ENCODE assay signal across 21 cellular contexts in the genomic region with DNA sequence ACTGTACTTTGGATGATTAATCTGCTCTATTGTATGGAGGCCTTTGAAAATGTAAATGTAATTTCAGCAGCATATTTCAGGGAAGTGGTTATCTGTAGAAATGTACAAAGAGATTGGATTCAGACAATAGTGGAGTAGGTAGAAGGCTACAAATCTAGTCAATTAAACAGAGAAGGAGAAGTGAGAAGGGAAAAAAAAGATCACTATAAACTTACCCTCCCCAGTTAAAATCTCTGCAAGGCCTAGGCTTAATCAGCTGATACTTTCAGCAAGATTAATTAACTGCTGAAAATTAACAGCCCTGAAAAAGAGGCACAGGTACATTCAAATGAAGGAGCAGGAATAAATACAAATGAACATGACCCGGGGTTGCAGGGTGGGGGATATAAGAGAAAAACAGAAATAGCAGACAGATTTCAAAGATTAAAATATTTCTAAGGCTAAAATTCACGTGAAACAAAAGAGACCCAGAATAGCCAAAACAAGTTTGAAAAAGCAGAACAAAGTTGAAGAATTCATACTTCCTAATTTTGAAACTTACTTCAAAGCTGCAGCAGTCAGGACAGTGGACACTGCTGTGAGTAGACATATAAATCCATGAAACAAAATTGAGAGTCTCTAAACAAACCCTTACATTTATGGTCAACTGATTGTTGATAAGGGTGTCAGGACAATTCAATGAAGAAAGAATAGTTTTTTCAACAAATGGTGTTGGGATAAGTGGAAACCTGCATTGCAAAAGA.
"Had no signal": no experiment of that assay in that cellular context is flagged by ENCODE, and none has a peak within 500 bp of the region (broad histone marks: within the 10 kb centered on the region; RNA-seq: fewer than 3 reads in every experiment).

No MANE protein-coding gene starts in this region.

- H3K27me3 ChIP-seq: breast epithelium, foreskin keratinocyte, neutrophil, thyroid gland had no signal

- H2AFZ ChIP-seq: parathyroid adenoma had no signal

- H3K27ac ChIP-seq: breast epithelium, foreskin keratinocyte, neutrophil, parathyroid adenoma, thyroid gland, WERI-Rb-1 had no signal

- ATAC-seq: activated CD8-positive, alpha-beta T cell treated with anti-CD3 and anti-CD28 coated beads for 36 hours; activated naive CD8-positive, alpha-beta T cell treated with anti-CD3 and anti-CD28 coated beads, Interleukin-2, amount 50 U/mL, for 24 hours; effector memory CD8-positive, alpha-beta T cell; foreskin keratinocyte; left ventricle myocardium superior; natural killer cell; stimulated activated effector memory CD8-positive, alpha-beta T cell treated with anti-CD3 and anti-CD28 coated beads, Interleukin-12 subunit alpha, Interleukin-12 subunit beta, amount 100 ng/mL, for 72 hours had no signal

- H3K4me3 ChIP-seq: breast epithelium, thyroid gland had no signal

- H3K9me3 ChIP-seq: neutrophil, thyroid gland had no signal

- DNase-seq: activated CD4-positive, alpha-beta T cell treated with anti-CD3 and anti-CD28 coated beads for 4 hours; activated CD8-positive, alpha-beta T cell treated with anti-CD3 and anti-CD28 coated beads for 36 hours; activated naive CD4-positive, alpha-beta T cell treated with Interleukin-2 at 50 U/mL for 16 hours; activated naive CD8-positive, alpha-beta T cell treated with anti-CD3 and anti-CD28 coated beads, Interleukin-2, amount 50 U/mL, for 24 hours; aorta; cerebellar nuclear complex; dermis blood vessel endothelial cell; effector memory CD8-positive, alpha-beta T cell; foreskin keratinocyte; left ventricle myocardium superior; mesenchymal stem cell; natural killer cell; retina; T1000; thyroid gland; WERI-Rb-1 had no signal

- H3K9ac ChIP-seq: parathyroid adenoma had no signal

- H3K4me1 ChIP-seq: breast epithelium, parathyroid adenoma, thyroid gland had no signal

- H3K36me3 ChIP-seq: breast epithelium, neutrophil, thyroid gland, WERI-Rb-1 had no signal

- H3K27me3 Mint-ChIP-seq: activated CD8-positive, alpha-beta T cell treated with anti-CD3 and anti-CD28 coated beads for 36 hours; activated naive CD8-positive, alpha-beta T cell treated with anti-CD3 and anti-CD28 coated beads, Interleukin-2, amount 50 U/mL, for 24 hours had no signal

- H3K4me3 Mint-ChIP-seq: activated CD8-positive, alpha-beta T cell treated with anti-CD3 and anti-CD28 coated beads for 36 hours; activated naive CD8-positive, alpha-beta T cell treated with anti-CD3 and anti-CD28 coated beads, Interleukin-2, amount 50 U/mL, for 24 hours; activated T-helper 1 cell treated with anti-CD3 and anti-CD28 coated beads, Interleukin-12 subunit alpha, Interleukin-12 subunit beta, Interleukin-2, Interleukin-4 antibody, amounts not matched to agents 30 ng/mL and 10 ng/mL and 1 ng/mL, durations not matched to agents 14 hours and 24 hours and 36 hours; effector memory CD8-positive, alpha-beta T cell; natural killer cell; stimulated activated effector memory CD8-positive, alpha-beta T cell treated with anti-CD3 and anti-CD28 coated beads, Interleukin-12 subunit alpha, Interleukin-12 subunit beta, amount 100 ng/mL, for 72 hours had no signal

- H3K27ac Mint-ChIP-seq: activated CD8-positive, alpha-beta T cell treated with anti-CD3 and anti-CD28 coated beads for 36 hours; activated naive CD8-positive, alpha-beta T cell treated with anti-CD3 and anti-CD28 coated beads, Interleukin-2, amount 50 U/mL, for 24 hours; activated T-helper 1 cell treated with anti-CD3 and anti-CD28 coated beads, Interleukin-12 subunit alpha, Interleukin-12 subunit beta, Interleukin-2, Interleukin-4 antibody, amounts not matched to agents 30 ng/mL and 10 ng/mL and 1 ng/mL, durations not matched to agents 14 hours and 24 hours and 36 hours; effector memory CD8-positive, alpha-beta T cell; natural killer cell; stimulated activated effector memory CD8-positive, alpha-beta T cell treated with anti-CD3 and anti-CD28 coated beads, Interleukin-12 subunit alpha, Interleukin-12 subunit beta, amount 100 ng/mL, for 72 hours had no signal

- H3K4me1 Mint-ChIP-seq: natural killer cell; stimulated activated effector memory CD8-positive, alpha-beta T cell treated with anti-CD3 and anti-CD28 coated beads, Interleukin-12 subunit alpha, Interleukin-12 subunit beta, amount 100 ng/mL, for 72 hours had no signal

- H3K9me3 Mint-ChIP-seq: activated CD8-positive, alpha-beta T cell treated with anti-CD3 and anti-CD28 coated beads for 36 hours; activated naive CD8-positive, alpha-beta T cell treated with anti-CD3 and anti-CD28 coated beads, Interleukin-2, amount 50 U/mL, for 24 hours; activated T-helper 1 cell treated with anti-CD3 and anti-CD28 coated beads, Interleukin-12 subunit alpha, Interleukin-12 subunit beta, Interleukin-2, Interleukin-4 antibody, amounts not matched to agents 30 ng/mL and 10 ng/mL and 1 ng/mL, durations not matched to agents 14 hours and 24 hours and 36 hours; effector memory CD8-positive, alpha-beta T cell had no signal

- H3K36me3 Mint-ChIP-seq: natural killer cell; stimulated activated effector memory CD8-positive, alpha-beta T cell treated with anti-CD3 and anti-CD28 coated beads, Interleukin-12 subunit alpha, Interleukin-12 subunit beta, amount 100 ng/mL, for 72 hours had no signal
